Comparison of ENCODE assay signal across 2 cellular contexts in the genomic region with DNA sequence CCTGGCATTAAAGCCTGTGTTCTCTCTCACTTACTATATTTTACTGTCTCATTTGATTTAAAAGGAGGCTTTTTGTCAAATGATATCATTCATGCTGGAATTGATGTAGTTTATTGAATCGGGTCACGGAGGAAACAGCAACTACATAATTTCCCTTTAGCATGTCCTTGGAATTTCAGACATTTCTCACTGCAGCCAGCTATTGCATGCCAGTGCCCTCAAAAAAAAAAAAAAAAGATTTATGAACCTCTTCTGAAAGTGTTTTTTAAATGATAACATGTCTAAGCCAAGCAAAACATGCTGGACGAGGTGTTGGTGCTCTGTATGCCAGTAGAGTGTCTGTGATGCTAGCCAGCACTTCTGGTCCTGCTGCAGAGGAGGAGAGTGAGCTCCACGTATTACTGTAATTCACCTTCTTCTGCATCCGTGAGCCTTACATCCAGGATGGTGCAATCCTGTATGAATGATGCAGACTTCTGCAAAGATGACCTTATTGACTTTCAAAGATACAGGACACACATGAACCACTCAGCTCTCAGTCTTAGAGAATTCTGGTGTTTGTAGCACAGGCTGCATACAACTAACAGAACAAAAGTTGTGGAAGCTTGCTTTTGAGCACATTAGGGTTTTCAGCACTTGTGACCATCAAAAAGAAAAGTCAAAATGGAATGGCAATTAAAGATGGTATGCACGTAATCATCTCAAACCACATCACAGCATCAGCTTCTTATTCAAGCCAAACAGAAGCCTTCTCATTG.
TF ChIP-seq lines count a peak whose summit lies in the region.

No MANE protein-coding gene starts in this region.

TF ChIP-seq in SK-N-SH treated with all-trans-retinoic acid at 6 μM for 48 hours, 23 proteins besides CTCF, POLR2A, EP300 and RAD21 (continues in another document):
- TF ChIP-seq, protein P1, sequence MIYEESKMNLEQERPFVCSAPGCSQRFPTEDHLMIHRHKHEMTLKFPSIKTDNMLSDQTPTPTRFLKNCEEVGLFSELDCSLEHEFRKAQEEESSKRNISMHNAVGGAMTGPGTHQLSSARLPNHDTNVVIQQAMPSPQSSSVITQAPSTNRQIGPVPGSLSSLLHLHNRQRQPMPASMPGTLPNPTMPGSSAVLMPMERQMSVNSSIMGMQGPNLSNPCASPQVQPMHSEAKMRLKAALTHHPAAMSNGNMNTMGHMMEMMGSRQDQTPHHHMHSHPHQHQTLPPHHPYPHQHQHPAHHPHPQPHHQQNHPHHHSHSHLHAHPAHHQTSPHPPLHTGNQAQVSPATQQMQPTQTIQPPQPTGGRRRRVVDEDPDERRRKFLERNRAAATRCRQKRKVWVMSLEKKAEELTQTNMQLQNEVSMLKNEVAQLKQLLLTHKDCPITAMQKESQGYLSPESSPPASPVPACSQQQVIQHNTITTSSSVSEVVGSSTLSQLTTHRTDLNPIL (CRISPR knock-in tag; IDR thresholded peaks at IDR 0.05; ENCODE audit: low read depth) = no peak; the same call in 1 of the 2 replicates
- TF ChIP-seq TOX (CRISPR knock-in tag; IDR thresholded peaks at IDR 0.05; ENCODE audit: borderline replicate concordance) = no peak
- TF ChIP-seq, protein P2, sequence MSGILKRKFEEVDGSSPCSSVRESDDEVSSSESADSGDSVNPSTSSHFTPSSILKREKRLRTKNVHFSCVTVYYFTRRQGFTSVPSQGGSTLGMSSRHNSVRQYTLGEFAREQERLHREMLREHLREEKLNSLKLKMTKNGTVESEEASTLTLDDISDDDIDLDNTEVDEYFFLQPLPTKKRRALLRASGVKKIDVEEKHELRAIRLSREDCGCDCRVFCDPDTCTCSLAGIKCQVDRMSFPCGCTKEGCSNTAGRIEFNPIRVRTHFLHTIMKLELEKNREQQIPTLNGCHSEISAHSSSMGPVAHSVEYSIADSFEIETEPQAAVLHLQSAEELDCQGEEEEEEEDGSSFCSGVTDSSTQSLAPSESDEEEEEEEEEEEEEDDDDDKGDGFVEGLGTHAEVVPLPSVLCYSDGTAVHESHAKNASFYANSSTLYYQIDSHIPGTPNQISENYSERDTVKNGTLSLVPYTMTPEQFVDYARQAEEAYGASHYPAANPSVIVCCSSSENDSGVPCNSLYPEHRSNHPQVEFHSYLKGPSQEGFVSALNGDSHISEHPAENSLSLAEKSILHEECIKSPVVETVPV (CRISPR knock-in tag; IDR thresholded peaks at IDR 0.05) = no peak
- no peak for TF ChIP-seq PPARA (CRISPR knock-in tag; IDR thresholded peaks at IDR 0.05; ENCODE audit: borderline replicate concordance)
- TF ChIP-seq, protein P3, sequence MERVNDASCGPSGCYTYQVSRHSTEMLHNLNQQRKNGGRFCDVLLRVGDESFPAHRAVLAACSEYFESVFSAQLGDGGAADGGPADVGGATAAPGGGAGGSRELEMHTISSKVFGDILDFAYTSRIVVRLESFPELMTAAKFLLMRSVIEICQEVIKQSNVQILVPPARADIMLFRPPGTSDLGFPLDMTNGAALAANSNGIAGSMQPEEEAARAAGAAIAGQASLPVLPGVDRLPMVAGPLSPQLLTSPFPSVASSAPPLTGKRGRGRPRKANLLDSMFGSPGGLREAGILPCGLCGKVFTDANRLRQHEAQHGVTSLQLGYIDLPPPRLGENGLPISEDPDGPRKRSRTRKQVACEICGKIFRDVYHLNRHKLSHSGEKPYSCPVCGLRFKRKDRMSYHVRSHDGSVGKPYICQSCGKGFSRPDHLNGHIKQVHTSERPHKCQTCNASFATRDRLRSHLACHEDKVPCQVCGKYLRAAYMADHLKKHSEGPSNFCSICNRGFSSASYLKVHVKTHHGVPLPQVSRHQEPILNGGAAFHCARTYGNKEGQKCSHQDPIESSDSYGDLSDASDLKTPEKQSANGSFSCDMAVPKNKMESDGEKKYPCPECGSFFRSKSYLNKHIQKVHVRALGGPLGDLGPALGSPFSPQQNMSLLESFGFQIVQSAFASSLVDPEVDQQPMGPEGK (CRISPR knock-in tag; IDR thresholded peaks at IDR 0.05; ENCODE audit: borderline replicate concordance) = no peak
- no peak for TF ChIP-seq ZNF8 (CRISPR knock-in tag; IDR thresholded peaks at IDR 0.05)
- TF ChIP-seq GLIS3 (CRISPR knock-in tag; IDR thresholded peaks at IDR 0.05) = no peak
- TF ChIP-seq, protein P4, sequence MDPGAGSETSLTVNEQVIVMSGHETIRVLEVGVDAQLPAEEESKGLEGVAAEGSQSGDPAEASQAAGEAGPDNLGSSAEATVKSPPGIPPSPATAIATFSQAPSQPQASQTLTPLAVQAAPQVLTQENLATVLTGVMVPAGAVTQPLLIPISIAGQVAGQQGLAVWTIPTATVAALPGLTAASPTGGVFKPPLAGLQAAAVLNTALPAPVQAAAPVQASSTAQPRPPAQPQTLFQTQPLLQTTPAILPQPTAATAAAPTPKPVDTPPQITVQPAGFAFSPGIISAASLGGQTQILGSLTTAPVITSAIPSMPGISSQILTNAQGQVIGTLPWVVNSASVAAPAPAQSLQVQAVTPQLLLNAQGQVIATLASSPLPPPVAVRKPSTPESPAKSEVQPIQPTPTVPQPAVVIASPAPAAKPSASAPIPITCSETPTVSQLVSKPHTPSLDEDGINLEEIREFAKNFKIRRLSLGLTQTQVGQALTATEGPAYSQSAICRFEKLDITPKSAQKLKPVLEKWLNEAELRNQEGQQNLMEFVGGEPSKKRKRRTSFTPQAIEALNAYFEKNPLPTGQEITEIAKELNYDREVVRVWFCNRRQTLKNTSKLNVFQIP (CRISPR knock-in tag; IDR thresholded peaks at IDR 0.05; ENCODE audit: borderline replicate concordance, low read depth) = no peak; the same call in 1 of the 2 replicates
- TF ChIP-seq CSDC2 (CRISPR knock-in tag; IDR thresholded peaks at IDR 0.05) = no peak
- TF ChIP-seq OSR1 (CRISPR knock-in tag; IDR thresholded peaks at IDR 0.05) = no peak
- TF ChIP-seq SNAI2 (CRISPR knock-in tag; IDR thresholded peaks at IDR 0.05) = 0 out of 2 replicates have a peak, but pooled peaks have one; percentile 45
- peak; percentile 97 for TF ChIP-seq ISL1 (CRISPR knock-in tag; IDR thresholded peaks at IDR 0.05)
- no peak for TF ChIP-seq ZNF565 (CRISPR knock-in tag; conservative IDR thresholded peaks at IDR 0.05; ENCODE audit: low read depth)
- TF ChIP-seq, protein P5, sequence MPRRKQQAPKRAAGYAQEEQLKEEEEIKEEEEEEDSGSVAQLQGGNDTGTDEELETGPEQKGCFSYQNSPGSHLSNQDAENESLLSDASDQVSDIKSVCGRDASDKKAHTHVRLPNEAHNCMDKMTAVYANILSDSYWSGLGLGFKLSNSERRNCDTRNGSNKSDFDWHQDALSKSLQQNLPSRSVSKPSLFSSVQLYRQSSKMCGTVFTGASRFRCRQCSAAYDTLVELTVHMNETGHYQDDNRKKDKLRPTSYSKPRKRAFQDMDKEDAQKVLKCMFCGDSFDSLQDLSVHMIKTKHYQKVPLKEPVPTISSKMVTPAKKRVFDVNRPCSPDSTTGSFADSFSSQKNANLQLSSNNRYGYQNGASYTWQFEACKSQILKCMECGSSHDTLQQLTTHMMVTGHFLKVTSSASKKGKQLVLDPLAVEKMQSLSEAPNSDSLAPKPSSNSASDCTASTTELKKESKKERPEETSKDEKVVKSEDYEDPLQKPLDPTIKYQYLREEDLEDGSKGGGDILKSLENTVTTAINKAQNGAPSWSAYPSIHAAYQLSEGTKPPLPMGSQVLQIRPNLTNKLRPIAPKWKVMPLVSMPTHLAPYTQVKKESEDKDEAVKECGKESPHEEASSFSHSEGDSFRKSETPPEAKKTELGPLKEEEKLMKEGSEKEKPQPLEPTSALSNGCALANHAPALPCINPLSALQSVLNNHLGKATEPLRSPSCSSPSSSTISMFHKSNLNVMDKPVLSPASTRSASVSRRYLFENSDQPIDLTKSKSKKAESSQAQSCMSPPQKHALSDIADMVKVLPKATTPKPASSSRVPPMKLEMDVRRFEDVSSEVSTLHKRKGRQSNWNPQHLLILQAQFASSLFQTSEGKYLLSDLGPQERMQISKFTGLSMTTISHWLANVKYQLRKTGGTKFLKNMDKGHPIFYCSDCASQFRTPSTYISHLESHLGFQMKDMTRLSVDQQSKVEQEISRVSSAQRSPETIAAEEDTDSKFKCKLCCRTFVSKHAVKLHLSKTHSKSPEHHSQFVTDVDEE (CRISPR knock-in tag; IDR thresholded peaks at IDR 0.05) = no peak
- TF ChIP-seq RARB (CRISPR knock-in tag; IDR thresholded peaks at IDR 0.05) = no peak
- TF ChIP-seq ZC3H10 (CRISPR knock-in tag; IDR thresholded peaks at IDR 0.05) = no peak

TF ChIP-seq in SK-N-SH, 30 proteins besides CTCF, POLR2A, EP300 and RAD21:
- TF ChIP-seq TCF12 (IDR thresholded peaks at IDR 0.05) (no peak), RXRA (IDR thresholded peaks at IDR 0.05; ENCODE audit: borderline replicate concordance, low read depth) (no peak), MEF2A (IDR thresholded peaks at IDR 0.05; ENCODE audit: borderline replicate concordance, low read depth) (no peak), SIN3A (IDR thresholded peaks at IDR 0.05; ENCODE audit: borderline replicate concordance, low read depth, low read length) (no peak), TEAD4 (IDR thresholded peaks at IDR 0.05; ENCODE audit: borderline replicate concordance, insufficient read depth) (no peak), MXI1 (IDR thresholded peaks at IDR 0.05; ENCODE audit: low read depth, low read length) (no peak), ELF1 (IDR thresholded peaks at IDR 0.05) (no peak), GATA2 (CRISPR knock-in tag; IDR thresholded peaks at IDR 0.05) (no peak), TAF1 (IDR thresholded peaks at IDR 0.05; ENCODE audit: borderline replicate concordance, low read depth, low read length) (no peak), FOXJ3 (CRISPR knock-in tag; IDR thresholded peaks at IDR 0.05) (no peak), JUND (IDR thresholded peaks at IDR 0.05) (no peak), CHD2 (IDR thresholded peaks at IDR 0.05; ENCODE audit: low read length, partially characterized antibody) (no peak), FOSL2 (IDR thresholded peaks at IDR 0.05; ENCODE audit: borderline replicate concordance, low read depth) (no peak), FOXM1 (IDR thresholded peaks at IDR 0.05; ENCODE audit: low read depth) (no peak)
- TF ChIP-seq, protein P6, sequence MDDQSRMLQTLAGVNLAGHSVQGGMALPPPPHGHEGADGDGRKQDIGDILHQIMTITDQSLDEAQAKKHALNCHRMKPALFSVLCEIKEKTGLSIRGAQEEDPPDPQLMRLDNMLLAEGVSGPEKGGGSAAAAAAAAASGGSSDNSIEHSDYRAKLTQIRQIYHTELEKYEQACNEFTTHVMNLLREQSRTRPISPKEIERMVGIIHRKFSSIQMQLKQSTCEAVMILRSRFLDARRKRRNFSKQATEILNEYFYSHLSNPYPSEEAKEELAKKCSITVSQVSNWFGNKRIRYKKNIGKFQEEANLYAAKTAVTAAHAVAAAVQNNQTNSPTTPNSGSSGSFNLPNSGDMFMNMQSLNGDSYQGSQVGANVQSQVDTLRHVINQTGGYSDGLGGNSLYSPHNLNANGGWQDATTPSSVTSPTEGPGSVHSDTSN (IDR thresholded peaks at IDR 0.05) = no peak
